In genomic region chr7:47474937-47475879, GRCh38 we compare ENCODE assay signal across 8 cellular contexts.
DNase-seq lines count a peak whose midpoint lies in the region; TF ChIP-seq lines count a peak whose summit lies in the region.

No MANE protein-coding gene starts in this region.

- H3K27ac ChIP-seq in HEK293 (ENCODE audit: extremely low read depth, low read depth, low read length) = no peak overlapping the region
- peak overlapping the region; percentile 78 to 93 for H3K27ac ChIP-seq in right atrium auricular region

- no peak for TF ChIP-seq CTCF in HEK293 (tag by site-specific recombination; IDR thresholded peaks at IDR 0.05)
- peak; percentile 9; the same call in 1 of the 2 replicates for TF ChIP-seq CTCF in WI38 (IDR thresholded peaks at IDR 0.05; ENCODE audit: low read depth, low read length)
- peak in 1 of 2 donors; percentile 52 for TF ChIP-seq CTCF in right atrium auricular region (IDR thresholded peaks at IDR 0.05)

- POLR2A ChIA-PET in HEK293 (lab: Yijun Ruan, JAX) = interaction anchor here (0.7 kb wide), 2 partner anchors 78 to 283 kb away, joined by 3 read pairs; no protein-coding TSS in a partner anchor

- no peaks in the 10 kb centered on the region for H3K27me3 ChIP-seq in right atrium auricular region

- no peaks in the 10 kb centered on the region for H3K9me3 ChIP-seq in HEK293 (ENCODE audit: control insufficient read depth, insufficient read depth, low read depth, low read length)
- no peaks in the 10 kb centered on the region for H3K9me3 ChIP-seq in right atrium auricular region

- CTCF ChIA-PET in HEK293 (lab: Yijun Ruan, JAX) = interaction anchor here (0.6 to 1.2 kb wide), 3 partner anchors 30 to 309 kb away, joined by 3 to 5 read pairs (median 3); no protein-coding TSS in a partner anchor

- DNase-seq in stimulated activated CD4-positive, alpha-beta T cell treated with anti-CD3 and anti-CD28 coated beads, Interleukin-1b, Interleukin-23, amount 100 ng/mL, for 48 hours = peak; percentile 16
- no peak for DNase-seq in stimulated activated CD4-positive, alpha-beta T cell treated with anti-CD3 and anti-CD28 coated beads, Interleukin-12 subunit alpha, Interleukin-12 subunit beta, amount 100 ng/mL, for 4 hours
- DNase-seq in LHCN-M2 (ENCODE audit: low read depth) (peak; percentile 99), right atrium auricular region (ENCODE audit: low spot score) (peak; percentile 94), skeletal muscle cell (ENCODE audit: low read depth) (peak; percentile 78), NCI-H526 treated with DMSO at 0.1 percent for 48 hours (lab: John Stamatoyannopoulos, UW) (no peak)

- H3K4me3 ChIP-seq in HEK293 (ENCODE audit: low read depth, low read length) (no peak overlapping the region), WI38 (ENCODE audit: low read depth, low read length) (no peak overlapping the region), right atrium auricular region (no peak overlapping the region), skeletal muscle cell (ENCODE audit: low read depth, low read length) (no peak overlapping the region)

- H3K36me3 ChIP-seq in HEK293 (ENCODE audit: control insufficient read depth in 2 of 2, insufficient read depth in 1 of 2, low read length in 2 of 2) (no peaks in the 10 kb centered on the region), right atrium auricular region (no peaks in the 10 kb centered on the region)

- H3K4me1 ChIP-seq in HEK293 (ENCODE audit: control insufficient read depth, insufficient read depth, low read length) (peaks cover 3% of the 10 kb centered on the region; the same call in 1 of the 2 replicates), right atrium auricular region (peaks cover 0 to 37% of the 10 kb centered on the region in 2 donors)

TF ChIP-seq in HEK293, 187 proteins besides CTCF, POLR2A, EP300 and RAD21 (continues in another document):
- TF ChIP-seq ZNF629 (tag by site-specific recombination; IDR thresholded peaks at IDR 0.05) = peak; percentile 35; the same call in 1 of the 2 replicates
- TF ChIP-seq ZSCAN23 (tag by site-specific recombination; IDR thresholded peaks at IDR 0.05) = peak; percentile 72; the same call in 1 of the 2 replicates
- TF ChIP-seq ZNF792 (tag by site-specific recombination; IDR thresholded peaks at IDR 0.05) = no peak
- peak; percentile 75; the same call in 1 of the 2 replicates for TF ChIP-seq TRIM28 (IDR thresholded peaks at IDR 0.05; ENCODE audit: borderline replicate concordance, low read length)
- TF ChIP-seq ZNF19 (tag by site-specific recombination; IDR thresholded peaks at IDR 0.05; ENCODE audit: low read depth) = no peak
- TF ChIP-seq PRDM10 (tag by site-specific recombination; IDR thresholded peaks at IDR 0.05) = peak; percentile 47; the same call in 1 of the 2 replicates
- TF ChIP-seq ELK4 (IDR thresholded peaks at IDR 0.05; ENCODE audit: borderline replicate concordance, low read depth, low read length) = no peak
- no peak for TF ChIP-seq ZNF214 (tag by site-specific recombination; IDR thresholded peaks at IDR 0.05; ENCODE audit: borderline replicate concordance)
- TF ChIP-seq ZNF639 (tag by site-specific recombination; IDR thresholded peaks at IDR 0.05) = no peak
- peak; percentile 75 for TF ChIP-seq KLF17 (tag by site-specific recombination; IDR thresholded peaks at IDR 0.05)
- 0 out of 2 replicates have a peak, but pooled peaks have one; percentile 14 for TF ChIP-seq ZXDB (tag by site-specific recombination; IDR thresholded peaks at IDR 0.05)
- 0 out of 2 replicates have a peak, but pooled peaks have one; percentile 28 for TF ChIP-seq GLIS2 (tag by site-specific recombination; IDR thresholded peaks at IDR 0.05)
- TF ChIP-seq KLF1 (tag by site-specific recombination; IDR thresholded peaks at IDR 0.05) = peak; percentile 66; the same call in 1 of the 2 replicates
- no peak for TF ChIP-seq ZNF747 (tag by site-specific recombination; IDR thresholded peaks at IDR 0.05)
- TF ChIP-seq ZBTB17 (tag by site-specific recombination; IDR thresholded peaks at IDR 0.05) = peak; percentile 30; the same call in 1 of the 2 replicates
- 0 out of 2 replicates have a peak, but pooled peaks have one; percentile 51 for TF ChIP-seq ZNF600 (tag by site-specific recombination; IDR thresholded peaks at IDR 0.05)
- 0 out of 2 replicates have a peak, but pooled peaks have one; percentile 25 for TF ChIP-seq ZNF707 (tag by site-specific recombination; IDR thresholded peaks at IDR 0.05)
- peak; percentile 51; the same call in 1 of the 2 replicates for TF ChIP-seq SP2 (tag by site-specific recombination; IDR thresholded peaks at IDR 0.05)
- TF ChIP-seq ZNF791 (tag by site-specific recombination; IDR thresholded peaks at IDR 0.05) = no peak
- TF ChIP-seq ZNF449 (tag by site-specific recombination; IDR thresholded peaks at IDR 0.05) = peak; percentile 82; the same call in 1 of the 2 replicates
- peak; percentile 42 for TF ChIP-seq GLIS1 (tag by site-specific recombination; IDR thresholded peaks at IDR 0.05)
- TF ChIP-seq SP7 (tag by site-specific recombination; IDR thresholded peaks at IDR 0.05) = peak; percentile 48
- TF ChIP-seq ZNF2 (tag by site-specific recombination; IDR thresholded peaks at IDR 0.05) = peak; percentile 55; the same call in 1 of the 2 replicates
- no peak for TF ChIP-seq ZNF10 (tag by site-specific recombination; IDR thresholded peaks at IDR 0.05)
- TF ChIP-seq ZEB2 (tag by site-specific recombination; IDR thresholded peaks at IDR 0.05) = peak; percentile 17; the same call in 1 of the 2 replicates

Comparison
In these comparisons a context has a peak if more than half of its experiments do, and no peak if none do; other contexts are left out.
1. DNase-seq: peak in stimulated activated CD4-positive, alpha-beta T cell treated with anti-CD3 and anti-CD28 coated beads, Interleukin-1b, Interleukin-23, amount 100 ng/mL, for 48 hours (single experiment), LHCN-M2 (single experiment), right atrium auricular region (single experiment) and skeletal muscle cell (single experiment); none in stimulated activated CD4-positive, alpha-beta T cell treated with anti-CD3 and anti-CD28 coated beads, Interleukin-12 subunit alpha, Interleukin-12 subunit beta, amount 100 ng/mL, for 4 hours (single experiment) and NCI-H526 treated with DMSO at 0.1 percent for 48 hours (single experiment).